In the genomic region with DNA sequence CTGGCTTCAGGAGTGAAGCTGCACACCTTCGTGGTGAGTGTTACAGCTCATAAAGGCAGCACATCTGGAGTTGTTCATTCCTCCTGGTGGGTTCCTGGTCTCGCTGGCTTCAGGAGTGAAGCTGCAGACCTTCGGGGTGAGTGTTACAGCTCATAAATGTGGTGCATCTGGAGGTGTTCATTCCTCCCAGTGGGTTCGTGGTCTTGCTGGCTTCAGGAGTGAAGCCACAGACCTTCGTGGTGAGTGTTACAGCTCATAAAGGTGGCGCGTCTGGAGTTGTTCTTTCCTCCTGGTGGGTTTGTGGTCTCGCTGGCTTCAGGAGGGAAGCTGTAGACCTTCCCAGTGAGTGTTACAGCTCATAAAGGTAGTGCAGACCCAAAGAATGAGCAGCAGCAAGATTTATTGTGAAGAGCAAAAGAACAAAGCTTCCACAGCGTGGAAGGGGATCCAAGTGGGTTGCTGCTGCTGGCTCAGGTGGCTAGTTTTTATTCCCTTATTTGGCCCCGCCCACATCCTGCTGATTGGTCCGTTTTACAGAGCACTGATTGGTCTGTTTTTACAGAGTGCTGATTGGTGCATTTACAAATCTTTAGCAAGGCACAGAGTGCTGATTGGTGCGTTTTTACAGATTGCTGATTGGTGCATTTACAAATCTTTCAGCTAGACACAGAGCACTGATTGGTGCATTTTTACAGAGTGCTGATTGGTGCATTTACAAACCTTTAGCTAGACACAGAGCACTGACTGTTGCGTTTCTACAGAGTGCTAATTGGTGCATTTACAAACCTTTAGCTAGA, we compare ENCODE assay signal across 18 cellular contexts. TPM values are rescaled to one million over a fixed set of nuclear protein-coding genes. Genes with fewer than 3 reads are reported as not detected.
"Had no signal": no experiment of that assay in that cellular context is flagged by ENCODE, and none has a peak within 500 bp of the region (broad histone marks: within the 10 kb centered on the region; RNA-seq: fewer than 3 reads in every experiment).

No MANE protein-coding gene starts in this region.

RNA-seq across cellular contexts. Expression of a gene that starts 34.6 kb away (rescaled TPM):
- total RNA-seq: esophagus mucosa; glomerular endothelial cell; left ventricle myocardium superior; lower lobe of right lung; mesenteric fat pad; myocyte; naive thymus-derived CD8-positive, alpha-beta T cell; omental fat pad; posterior vena cava; pulmonary artery endothelial cell; spleen; stomach; subcutaneous adipose tissue; temporal lobe; ureter; vagina had no signal
- polyA plus RNA-seq: keratinocyte; naive thymus-derived CD8-positive, alpha-beta T cell; neural cell; spleen; stomach had no signal
